ENCODE assay signal across 21 cellular contexts in genomic region chr3:157692468-157692867, GRCh38.
DNase-seq lines count a peak whose midpoint lies in the region; ATAC-seq and TF ChIP-seq lines count a peak whose summit lies in the region.
"Had no signal": no experiment of that assay in that cellular context is flagged by ENCODE, and none has a peak within 500 bp of the region (broad histone marks: within the 10 kb centered on the region; RNA-seq: fewer than 3 reads in every experiment).

No MANE protein-coding gene starts in this region.

- TF ChIP-seq CTCF in NB4 (IDR thresholded peaks at IDR 0.05; ENCODE audit: low read depth, low read length) (no peak), foreskin keratinocyte (conservative IDR thresholded peaks at IDR 0.05) (no peak)

- no peaks in the 10 kb centered on the region for H3K4me1 ChIP-seq in foreskin keratinocyte
- H3K4me1 ChIP-seq: body of pancreas had no signal

- peak; percentile 13 for DNase-seq in NB4 (ENCODE audit: low read depth)
- no peak for DNase-seq in GM19238 (ENCODE audit: insufficient read length, low spot score)
- no peak for DNase-seq in SIG-M5 (lab: John Stamatoyannopoulos, UW)
- DNase-seq in foreskin keratinocyte: no peak
- DNase-seq: activated CD4-positive, alpha-beta T cell treated with anti-CD3 and anti-CD28 coated beads for 48 hours; activated CD8-positive, alpha-beta memory T cell treated with anti-CD3 and anti-CD28 coated beads, Interleukin-2, amount 50 U/mL, for 4 hours; body of pancreas; C1 segment of cervical spinal cord; DMS 273 treated with DMSO at 0.1 percent for 48 hours; effector memory CD8-positive, alpha-beta T cell; KG1; NCI-H1092 treated with DMSO at 0.1 percent for 48 hours; NCI-H524 treated with DMSO at 0.1 percent for 48 hours; nephron progenitor cell; posterior cingulate gyrus; Right ventricle myocardium superior; stimulated activated naive CD8-positive, alpha-beta T cell treated with anti-CD3 and anti-CD28 coated beads, Interleukin-15, amount 100 ng/mL, for 72 hours had no signal

- ATAC-seq in GM18508 (IDR thresholded peaks at IDR 0.05; ENCODE audit: insufficient read depth, unreplicated experiment) (peak; percentile 45), GM21526 (IDR thresholded peaks at IDR 0.05; ENCODE audit: low FRiP score, unreplicated experiment) (peak; percentile 65), HG03159 (IDR thresholded peaks at IDR 0.05; ENCODE audit: unreplicated experiment) (peak; percentile 94), GM21447 (IDR thresholded peaks at IDR 0.05; ENCODE audit: unreplicated experiment) (no peak), foreskin keratinocyte (no peak)
- ATAC-seq: body of pancreas; effector memory CD8-positive, alpha-beta T cell; stimulated activated naive CD8-positive, alpha-beta T cell treated with anti-CD3 and anti-CD28 coated beads, Interleukin-15, amount 100 ng/mL, for 72 hours had no signal

- TF ChIP-seq POLR2A in NB4 (IDR thresholded peaks at IDR 0.05; ENCODE audit: extremely low read depth, insufficient read length): no peak

- no peak overlapping the region for H3K27ac ChIP-seq in foreskin keratinocyte
- H3K27ac ChIP-seq: body of pancreas had no signal

- no peak overlapping the region for H3K4me3 ChIP-seq in NB4 (ENCODE audit: low read depth, low read length)
- H3K4me3 ChIP-seq: body of pancreas had no signal

- no peaks in the 10 kb centered on the region for H3K27me3 ChIP-seq in foreskin keratinocyte
- H3K27me3 ChIP-seq: body of pancreas had no signal

Comparison
In these comparisons a context has a peak if more than half of its experiments do, and no peak if none do; other contexts are left out.
1. ATAC-seq: peak in GM18508 (single experiment), GM21526 (single experiment) and HG03159 (single experiment); none in GM21447 (single experiment) and foreskin keratinocyte (single experiment).